Comparison of ENCODE assay signal across 15 cellular contexts in genomic region chr1:230517786-230518185, GRCh38.
DNase-seq lines count a peak whose midpoint lies in the region; ATAC-seq, FAIRE-seq and TF ChIP-seq lines count a peak whose summit lies in the region.
"Had no signal": no experiment of that assay in that cellular context is flagged by ENCODE, and none has a peak within 500 bp of the region (broad histone marks: within the 10 kb centered on the region; RNA-seq: fewer than 3 reads in every experiment).

No MANE protein-coding gene starts in this region.

- no peak for TF ChIP-seq RAD21 in H1 (IDR thresholded peaks at IDR 0.05 in 1 of 2, conservative IDR thresholded peaks at IDR 0.05 in 1 of 2; ENCODE audit: low read depth in 2 of 2, low read length in 2 of 2)

- H4K8ac ChIP-seq in H1 (ENCODE audit: extremely low read depth, insufficient read depth, low read length) = no peak overlapping the region; the same call in 1 of the 2 replicates
- no peak overlapping the region for H4K8ac ChIP-seq in neuronal stem cell (ENCODE audit: low read depth, low read length)

- ATAC-seq in GM21360 (IDR thresholded peaks at IDR 0.05; ENCODE audit: unreplicated experiment) = no peak
- ATAC-seq: CD8-positive, alpha-beta T cell had no signal

- H3K23ac ChIP-seq in H1 (ENCODE audit: insufficient read length) (no peak overlapping the region), neuronal stem cell (ENCODE audit: low read depth, low read length, poor library complexity) (no peak overlapping the region)

- TF ChIP-seq CTCF in H1 (IDR thresholded peaks at IDR 0.05; ENCODE audit: control extremely low read depth in 1 of 3, insufficient read depth in 1 of 3, low read depth in 1 of 3, low read length in 3 of 3) (no peak), GM10266 (IDR thresholded peaks at IDR 0.05; ENCODE audit: control insufficient read depth, insufficient read depth, low read depth, missing control alignments) (no peak)

- no peak overlapping the region for H3K27ac Mint-ChIP-seq in activated CD4-positive, alpha-beta memory T cell treated with anti-CD3 and anti-CD28 coated beads for 36 hours
- H3K27ac Mint-ChIP-seq: activated naive CD8-positive, alpha-beta T cell treated with anti-CD3 and anti-CD28 coated beads, Interleukin-2, amount 10 ng/mL, durations not matched to agents 7 days and 5 days; CD8-positive, alpha-beta T cell had no signal

- no peak for TF ChIP-seq POLR2A in H1 (IDR thresholded peaks at IDR 0.05; ENCODE audit: control extremely low read depth in 1 of 2, low read depth in 2 of 2, low read length in 2 of 2)

- H3K9me3 Mint-ChIP-seq in activated CD4-positive, alpha-beta memory T cell treated with anti-CD3 and anti-CD28 coated beads for 36 hours = no peaks in the 10 kb centered on the region
- H3K9me3 Mint-ChIP-seq: activated naive CD8-positive, alpha-beta T cell treated with anti-CD3 and anti-CD28 coated beads, Interleukin-2, amount 10 ng/mL, durations not matched to agents 7 days and 5 days; CD8-positive, alpha-beta T cell had no signal

- H3K4me2 ChIP-seq in H1 (ENCODE audit: insufficient read depth in 1 of 2, low read depth in 2 of 2, low read length in 2 of 2) (peak overlapping the region in 1 of 2 experiments; percentile 4; a peak in 1 of 4 replicates), neuronal stem cell (ENCODE audit: insufficient read depth, low read length, poor library complexity, severe bottlenecking) (no peak overlapping the region)

- no peaks in the 10 kb centered on the region for H3K36me3 ChIP-seq in H1 (ENCODE audit: control insufficient read depth in 2 of 4, insufficient read depth in 4 of 4, low read length in 3 of 4)
- H3K36me3 ChIP-seq in neuronal stem cell (replicated peaks in 1 of 2; ENCODE audit: control insufficient read depth in 2 of 2, insufficient read depth in 2 of 2, low read length in 2 of 2) = no peaks in the 10 kb centered on the region
- H3K36me3 ChIP-seq: tibial nerve had no signal

- H4K20me1 ChIP-seq in H1 (replicated peaks in 1 of 2; ENCODE audit: control insufficient read depth in 1 of 2, insufficient read depth in 2 of 2, low read length in 2 of 2) = no peaks in the 10 kb centered on the region

- H3K36me3 Mint-ChIP-seq in activated CD4-positive, alpha-beta memory T cell treated with anti-CD3 and anti-CD28 coated beads for 36 hours = no peaks in the 10 kb centered on the region
- H3K36me3 Mint-ChIP-seq: activated naive CD8-positive, alpha-beta T cell treated with anti-CD3 and anti-CD28 coated beads, Interleukin-2, amount 10 ng/mL, durations not matched to agents 7 days and 5 days; CD8-positive, alpha-beta T cell; naive B cell had no signal

- peak; percentile 81 for DNase-seq in NCI-H1092 treated with DMSO at 0.1 percent for 48 hours (lab: John Stamatoyannopoulos, UW)
- peak; percentile 76 for DNase-seq in NCI-H2196 (lab: John Stamatoyannopoulos, UW; ENCODE audit: unreplicated experiment)
- no peak for DNase-seq in H1 (ENCODE audit: low read depth in 1 of 2, low spot score in 2 of 2)
- no peak for DNase-seq in neuronal stem cell (ENCODE audit: low spot score)
- DNase-seq in stimulated activated CD4-positive, alpha-beta T cell treated with anti-CD3 and anti-CD28 coated beads, Interleukin-2, amount 100 ng/mL, for 48 hours = no peak
- no peak for DNase-seq in activated CD4-positive, alpha-beta memory T cell treated with anti-CD3 and anti-CD28 coated beads for 36 hours
- DNase-seq in GM10266 (ENCODE audit: extremely low spot score) = no peak
- DNase-seq: activated naive CD8-positive, alpha-beta T cell treated with anti-CD3 and anti-CD28 coated beads, Interleukin-2, amount 10 ng/mL, durations not matched to agents 7 days and 5 days; CD8-positive, alpha-beta T cell; naive B cell; NCI-H1930 had no signal

- no peak overlapping the region for H2BK120ac ChIP-seq in H1 (replicated peaks; ENCODE audit: low read depth, low read length)
- H2BK120ac ChIP-seq in neuronal stem cell (ENCODE audit: low read depth, low read length) = peak overlapping the region; percentile 35

- H2BK15ac ChIP-seq in H1 (ENCODE audit: low read length) (0 out of 2 replicates have a peak overlapping the region, but pooled peaks have one; percentile 6), neuronal stem cell (ENCODE audit: low read length) (peak overlapping the region; percentile 63)

- no peaks in the 10 kb centered on the region for H3K27me3 ChIP-seq in H1 (replicated peaks in 1 of 4; ENCODE audit: control insufficient read depth in 3 of 4, extremely low read depth in 1 of 4, insufficient read depth in 3 of 4, low read length in 3 of 4)
- H3K27me3 ChIP-seq in neuronal stem cell (ENCODE audit: control insufficient read depth in 3 of 3, insufficient read depth in 3 of 3, low read depth in 1 of 3, low read length in 3 of 3) = no peaks in the 10 kb centered on the region
- H3K27me3 ChIP-seq: tibial nerve had no signal

- H3K27ac ChIP-seq in H1 (ENCODE audit: low read depth, low read length) (no peak overlapping the region), neuronal stem cell (replicated peaks; ENCODE audit: low read length) (no peak overlapping the region)
- H3K27ac ChIP-seq: coronary artery, tibial nerve had no signal

- intact Hi-C loops in activated CD4-positive, alpha-beta memory T cell treated with anti-CD3 and anti-CD28 coated beads for 36 hours (cut with micrococcal nuclease) = no loop called here

- H2BK12ac ChIP-seq in H1 (ENCODE audit: low read depth, low read length) (peak overlapping the region; percentile 52; the same call in 1 of the 2 replicates), neuronal stem cell (ENCODE audit: low read length) (no peak overlapping the region)

- H4K91ac ChIP-seq in H1 (replicated peaks; ENCODE audit: insufficient read length, low read length) (no peak overlapping the region), neuronal stem cell (ENCODE audit: low read depth, low read length, poor library complexity) (no peak overlapping the region)

- H3K18ac ChIP-seq in H1 (ENCODE audit: extremely low read depth, low read length) (no peak overlapping the region), neuronal stem cell (ENCODE audit: low read length) (peak overlapping the region; percentile 84)

- H3K4me1 Mint-ChIP-seq in activated CD4-positive, alpha-beta memory T cell treated with anti-CD3 and anti-CD28 coated beads for 36 hours (ENCODE audit: low read depth) = no peaks in the 10 kb centered on the region
- H3K4me1 Mint-ChIP-seq: activated naive CD8-positive, alpha-beta T cell treated with anti-CD3 and anti-CD28 coated beads, Interleukin-2, amount 10 ng/mL, durations not matched to agents 7 days and 5 days; naive B cell had no signal

- H3K4me1 ChIP-seq in H1 (replicated peaks in 1 of 4; ENCODE audit: control insufficient read depth in 3 of 4, insufficient read depth in 4 of 4, low read length in 3 of 4) (peaks cover 6 to 22% (median 14%) of the 10 kb centered on the region in 4 experiments), neuronal stem cell (ENCODE audit: control insufficient read depth in 2 of 2, insufficient read depth in 1 of 2, low read depth in 1 of 2, low read length in 2 of 2) (peaks cover 0 to 16% of the 10 kb centered on the region in 2 donors)
- H3K4me1 ChIP-seq: tibial nerve had no signal

- H3K23me2 ChIP-seq in H1 (ENCODE audit: low read depth, low read length) = no peaks in the 10 kb centered on the region

- H3K9me3 ChIP-seq in H1 (ENCODE audit: insufficient read depth in 2 of 2, low read depth in 1 of 2, low read length in 1 of 2) (no peaks in the 10 kb centered on the region; a peak in 1 of 4 replicates), neuronal stem cell (replicated peaks in 1 of 2; ENCODE audit: control insufficient read depth in 2 of 2, insufficient read depth in 1 of 2, low read depth in 1 of 2, low read length in 2 of 2) (no peaks in the 10 kb centered on the region)
- H3K9me3 ChIP-seq: tibial nerve had no signal

- H3K4me3 Mint-ChIP-seq in activated CD4-positive, alpha-beta memory T cell treated with anti-CD3 and anti-CD28 coated beads for 36 hours = no peak overlapping the region
- H3K4me3 Mint-ChIP-seq: activated naive CD8-positive, alpha-beta T cell treated with anti-CD3 and anti-CD28 coated beads, Interleukin-2, amount 10 ng/mL, durations not matched to agents 7 days and 5 days; CD8-positive, alpha-beta T cell had no signal

- H4K5ac ChIP-seq in H1 (ENCODE audit: insufficient read length, low read depth, low read length) = no peak overlapping the region

- H3K14ac ChIP-seq in H1 (ENCODE audit: insufficient read length) (no peak overlapping the region), neuronal stem cell (ENCODE audit: low read length) (peak overlapping the region; percentile 5)

- CTCF ChIA-PET in H1 (lab: Charles Lee; ENCODE audit: partially characterized antibody) = interaction anchor here (1.1 to 1.4 kb wide), 2 partner anchors 42 to 180 kb away, joined by 3 read pairs; no protein-coding TSS in a partner anchor
- CTCF ChIA-PET in activated CD4-positive, alpha-beta memory T cell treated with anti-CD3 and anti-CD28 coated beads for 36 hours (lab: Charles Lee) = no interaction called here

- H3K9ac ChIP-seq in H1 (replicated peaks in 1 of 4; ENCODE audit: extremely low read depth in 1 of 4, low read depth in 3 of 4, low read length in 3 of 4) (no peak overlapping the region), neuronal stem cell (ENCODE audit: low read depth, low read length, poor library complexity) (no peak overlapping the region)

- H3K4me3 ChIP-seq in H1 (ENCODE audit: extremely low read depth in 1 of 4, insufficient read depth in 2 of 4, low read depth in 3 of 4, low read length in 4 of 4) = no peak overlapping the region; a peak in 1 of 8 replicates
- H3K4me3 ChIP-seq in neuronal stem cell (ENCODE audit: low read length in 2 of 2) = no peak overlapping the region
- H3K4me3 ChIP-seq: coronary artery, tibial nerve had no signal

- H3K27me3 Mint-ChIP-seq in activated CD4-positive, alpha-beta memory T cell treated with anti-CD3 and anti-CD28 coated beads for 36 hours = peaks cover 13% of the 10 kb centered on the region

- no peak for TF ChIP-seq EP300 in H1 (IDR thresholded peaks at IDR 0.05; ENCODE audit: borderline replicate concordance in 1 of 2, low read depth in 2 of 2, low read length in 2 of 2)

- no peak for FAIRE-seq in H1 (lab: Jason Lieb, UNC)
- FAIRE-seq: islet of Langerhans had no signal

- H2AK5ac ChIP-seq in H1 (ENCODE audit: low read depth, low read length) = no peak overlapping the region
- no peak overlapping the region for H2AK5ac ChIP-seq in neuronal stem cell (ENCODE audit: low read depth, low read length)

- H2BK20ac ChIP-seq in H1 (ENCODE audit: low read length) = no peak overlapping the region

- no peaks in the 10 kb centered on the region for H3K79me1 ChIP-seq in H1 (ENCODE audit: low read depth, low read length)
- H3K79me1 ChIP-seq in neuronal stem cell (ENCODE audit: low read depth, low read length) = no peaks in the 10 kb centered on the region

- no peak overlapping the region for H3K56ac ChIP-seq in H1 (replicated peaks; ENCODE audit: insufficient read length, low read depth, low read length)

- H2AFZ ChIP-seq in H1 (ENCODE audit: low read length) (no peak overlapping the region), neuronal stem cell (ENCODE audit: low read length) (no peak overlapping the region)

- H3K4ac ChIP-seq in H1 (replicated peaks; ENCODE audit: insufficient read length, low read depth, low read length) (no peak overlapping the region), neuronal stem cell (ENCODE audit: low read length) (no peak overlapping the region)

- H2BK5ac ChIP-seq in H1 (ENCODE audit: low read depth, low read length) = no peak overlapping the region
- H2BK5ac ChIP-seq in neuronal stem cell (ENCODE audit: low read length) = no peak overlapping the region

- POLR2A ChIA-PET in H1 (lab: Charles Lee; ENCODE audit: partially characterized antibody) = interaction anchor here (1.0 kb wide), 1 partner anchor 174 kb away, joined by 3 read pairs; no protein-coding TSS in a partner anchor
- POLR2A ChIA-PET in activated CD4-positive, alpha-beta memory T cell treated with anti-CD3 and anti-CD28 coated beads for 36 hours (lab: Charles Lee) = no interaction called here

- H3K79me2 ChIP-seq in H1 (ENCODE audit: control insufficient read depth in 1 of 2, insufficient read depth in 2 of 2, low read length in 2 of 2) = no peaks in the 10 kb centered on the region

- WGBS in H1 (ENCODE audit: extremely low coverage in 1 of 2, insufficient coverage in 1 of 2, insufficient read length in 1 of 2, insufficient replicate concordance in 2 of 2, low coverage in 1 of 2, low lambda C conversion rate in 2 of 2, missing lambda C conversion rate in 1 of 2), 2 experiments = 78% methylated on average over 2 of the region's 2 CpGs; no CpG with 5 or more reads in 1 of the 2 experiments
- WGBS in neuronal stem cell (ENCODE audit: extremely low coverage in 2 of 2, insufficient read length in 2 of 2, insufficient replicate concordance in 1 of 2), 2 donors = no CpG with 5 or more reads among the region's 2 CpGs

Comparison
In these comparisons a context has a peak if more than half of its experiments do, and no peak if none do; other contexts are left out.
1. DNase-seq: peak in NCI-H1092 treated with DMSO at 0.1 percent for 48 hours (single experiment) and NCI-H2196 (single experiment); none in H1 (0 of 2), neuronal stem cell (single experiment), stimulated activated CD4-positive, alpha-beta T cell treated with anti-CD3 and anti-CD28 coated beads, Interleukin-2, amount 100 ng/mL, for 48 hours (0 of 2), activated CD4-positive, alpha-beta memory T cell treated with anti-CD3 and anti-CD28 coated beads for 36 hours (single experiment) and GM10266 (single experiment).